Comparison of ENCODE assay signal across 1 cellular context in the genomic region with DNA sequence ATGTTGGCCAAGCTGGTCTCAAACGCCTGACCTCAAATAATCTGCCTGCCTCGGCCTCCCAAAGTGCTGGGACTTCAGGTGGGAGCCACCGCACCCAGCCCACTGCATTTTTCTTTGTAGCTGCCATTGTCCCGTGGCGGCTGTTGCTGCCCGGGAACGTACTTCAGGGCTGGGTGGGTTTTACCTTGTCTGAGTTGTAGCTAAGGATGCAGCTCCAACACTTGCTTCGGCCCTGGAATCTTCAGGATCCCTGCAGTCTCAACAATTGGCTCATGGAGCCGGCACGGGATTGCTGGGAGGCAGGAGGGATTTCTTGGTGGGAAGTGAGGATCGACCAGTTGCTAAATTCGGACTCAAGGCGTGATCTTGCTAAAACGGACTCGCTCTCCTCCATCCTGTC.
TF ChIP-seq lines count a peak whose summit lies in the region.

No MANE protein-coding gene starts in this region.

TF ChIP-seq in IMR-90, 13 proteins besides CTCF, POLR2A, EP300 and RAD21 (continued from another document):
- TF ChIP-seq, protein P1, sequence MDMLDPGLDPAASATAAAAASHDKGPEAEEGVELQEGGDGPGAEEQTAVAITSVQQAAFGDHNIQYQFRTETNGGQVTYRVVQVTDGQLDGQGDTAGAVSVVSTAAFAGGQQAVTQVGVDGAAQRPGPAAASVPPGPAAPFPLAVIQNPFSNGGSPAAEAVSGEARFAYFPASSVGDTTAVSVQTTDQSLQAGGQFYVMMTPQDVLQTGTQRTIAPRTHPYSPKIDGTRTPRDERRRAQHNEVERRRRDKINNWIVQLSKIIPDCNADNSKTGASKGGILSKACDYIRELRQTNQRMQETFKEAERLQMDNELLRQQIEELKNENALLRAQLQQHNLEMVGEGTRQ (IDR thresholded peaks at IDR 0.05; ENCODE audit: low read depth, low read length): no peak
- TF ChIP-seq BHLHE40 (IDR thresholded peaks at IDR 0.05; ENCODE audit: low read depth, low read length): no peak
- no peak for TF ChIP-seq MXI1 (IDR thresholded peaks at IDR 0.05; ENCODE audit: borderline replicate concordance, low read depth, low read length)
- TF ChIP-seq CEBPB (IDR thresholded peaks at IDR 0.05; ENCODE audit: low read depth, low read length): no peak
- no peak for TF ChIP-seq SMC3 (IDR thresholded peaks at IDR 0.05; ENCODE audit: low read depth, low read length)
